Comparison of ENCODE assay signal across 19 cellular contexts in the genomic region with DNA sequence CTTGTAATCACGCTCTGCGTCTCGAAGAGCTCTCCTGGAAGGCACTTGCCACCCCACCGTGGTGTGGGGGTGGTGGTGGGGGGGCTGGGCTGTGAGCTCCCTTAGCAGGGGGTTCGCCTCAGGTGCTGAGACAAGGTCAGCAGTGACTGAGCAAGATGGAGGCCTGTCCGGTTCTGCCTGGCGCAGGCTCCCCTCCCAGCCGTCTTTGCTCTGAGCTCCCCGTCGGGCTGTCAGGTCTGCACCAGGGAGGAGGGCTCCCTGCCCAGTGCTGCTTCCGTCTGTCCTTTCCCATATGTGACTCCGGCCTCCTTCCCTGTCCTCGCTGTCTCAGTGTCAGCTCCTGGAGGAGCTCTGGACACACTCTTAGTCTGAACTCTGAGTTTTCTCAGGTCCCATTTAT.
"Had no signal": no experiment of that assay in that cellular context is flagged by ENCODE, and none has a peak within 500 bp of the region (broad histone marks: within the 10 kb centered on the region; RNA-seq: fewer than 3 reads in every experiment).

No MANE protein-coding gene starts in this region.

- H3K27me3 ChIP-seq: ascending aorta, pancreas had no signal

- H3K9me3 ChIP-seq: adrenal gland, ascending aorta, gastroesophageal sphincter, pancreas, tibial artery had no signal

- H3K4me1 ChIP-seq: adrenal gland, ascending aorta, gastroesophageal sphincter, pancreas, tibial artery had no signal

- ATAC-seq: activated T-cell treated with anti-CD3 and anti-CD28 coated beads, Interleukin-2, amount 50 U/mL, for 72 hours; gastroesophageal sphincter; left colon; pancreas had no signal

- H3K27ac ChIP-seq: adrenal gland, ascending aorta, epithelial cell of prostate, gastroesophageal sphincter, pancreas, tibial artery had no signal

- H3K36me3 ChIP-seq: adrenal gland, ascending aorta, gastroesophageal sphincter, pancreas, tibial artery had no signal

- DNase-seq: activated CD4-positive, alpha-beta memory T cell treated with anti-CD3 and anti-CD28 coated beads, Interleukin-2, amount 10 ng/mL, durations not matched to agents 7 days and 5 days; activated CD4-positive, alpha-beta T cell treated with anti-CD3 and anti-CD28 coated beads, Interleukin-2, amount 10 ng/mL, durations not matched to agents 24 days and 14 days; activated CD4-positive, CD25-positive, alpha-beta regulatory T cell; activated gamma-delta T cell; activated T-cell treated with anti-CD3 and anti-CD28 coated beads, Interleukin-2, amount 50 U/mL, for 72 hours; adrenal gland; cerebellar nuclear complex; head of caudate nucleus; hypothalamus; left colon; naive B cell; stimulated activated CD4-positive, alpha-beta T cell treated with anti-CD3 and anti-CD28 coated beads, Interleukin-4, amount 100 ng/mL, for 24 hours; T1000 had no signal

- H3K4me3 ChIP-seq: adrenal gland, ascending aorta, gastroesophageal sphincter, lung, pancreas, tibial artery had no signal

- FAIRE-seq: pancreas had no signal
